In the genomic region with DNA sequence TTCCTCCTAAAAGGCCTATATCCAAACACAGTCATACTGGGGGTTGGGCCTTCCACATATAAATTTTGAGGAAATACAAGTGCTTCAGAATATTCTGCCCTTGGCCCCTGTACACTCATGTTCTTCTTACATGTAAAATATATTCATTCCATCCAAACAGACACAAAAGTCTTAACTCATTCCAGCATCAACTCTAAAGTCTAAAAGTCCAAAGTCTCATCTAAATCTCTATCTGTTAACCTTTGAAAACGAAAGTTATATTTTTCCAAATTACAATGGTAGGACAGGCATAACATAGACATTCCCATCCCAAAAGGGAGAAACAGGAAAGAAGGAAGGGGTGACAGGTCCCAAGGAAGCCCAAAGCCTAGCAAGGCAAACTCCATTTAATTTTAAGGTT, we compare ENCODE assay signal across 6 cellular contexts.
"Had no signal": no experiment of that assay in that cellular context is flagged by ENCODE, and none has a peak within 500 bp of the region (broad histone marks: within the 10 kb centered on the region; RNA-seq: fewer than 3 reads in every experiment).

No MANE protein-coding gene starts in this region.

- ATAC-seq: K562 had no signal

- DNase-seq: IMR-90, KBM-7, KG1 had no signal

- H3K4me3 ChIP-seq: K562 had no signal

- FAIRE-seq: HTR-8/SVneo, K562 had no signal

- H3K27ac ChIP-seq: HL-60 had no signal
